ENCODE assay signal across 1 cellular context in genomic region chr14:35301334-35302210, GRCh38.
TF ChIP-seq lines count a peak whose summit lies in the region.

No MANE protein-coding gene starts in this region.

TF ChIP-seq in GM23338, 12 proteins besides CTCF, POLR2A, EP300 and RAD21 (continued from another document):
- no peak for TF ChIP-seq REST (IDR thresholded peaks at IDR 0.05; ENCODE audit: unreplicated experiment)
- TF ChIP-seq JUNB (IDR thresholded peaks at IDR 0.05; ENCODE audit: unreplicated experiment), result no peak
- no peak for TF ChIP-seq STAT1 (IDR thresholded peaks at IDR 0.05; ENCODE audit: unreplicated experiment)
- TF ChIP-seq, protein P1, sequence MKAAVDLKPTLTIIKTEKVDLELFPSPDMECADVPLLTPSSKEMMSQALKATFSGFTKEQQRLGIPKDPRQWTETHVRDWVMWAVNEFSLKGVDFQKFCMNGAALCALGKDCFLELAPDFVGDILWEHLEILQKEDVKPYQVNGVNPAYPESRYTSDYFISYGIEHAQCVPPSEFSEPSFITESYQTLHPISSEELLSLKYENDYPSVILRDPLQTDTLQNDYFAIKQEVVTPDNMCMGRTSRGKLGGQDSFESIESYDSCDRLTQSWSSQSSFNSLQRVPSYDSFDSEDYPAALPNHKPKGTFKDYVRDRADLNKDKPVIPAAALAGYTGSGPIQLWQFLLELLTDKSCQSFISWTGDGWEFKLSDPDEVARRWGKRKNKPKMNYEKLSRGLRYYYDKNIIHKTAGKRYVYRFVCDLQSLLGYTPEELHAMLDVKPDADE (IDR thresholded peaks at IDR 0.05), result no peak
- no peak for TF ChIP-seq ZNF114 (CRISPR knock-in tag; IDR thresholded peaks at IDR 0.05)
- no peak for TF ChIP-seq CREB1 (CRISPR knock-in tag; IDR thresholded peaks at IDR 0.05; ENCODE audit: low read depth)
